8 cellular contexts compared by ENCODE assay signal in genomic region chr6:37819177-37819801, GRCh38. TPM values are rescaled to one million over a fixed set of nuclear protein-coding genes. Genes with fewer than 3 reads are reported as not detected.
A peak's percentile ranks its signal among the peaks of the same experiment; 100 is the strongest.
DNase-seq lines count a peak whose midpoint lies in the region; ATAC-seq and TF ChIP-seq lines count a peak whose summit lies in the region.

TSS of gene ZFAND3 (plus strand) at chr6:37819727. CDS start at chr6:37819946, 219 bp downstream.

- peak; percentile 78 for ATAC-seq in GM21576 (IDR thresholded peaks at IDR 0.05; ENCODE audit: unreplicated experiment)

- H3K4me3 ChIP-seq in epithelial cell of esophagus (ENCODE audit: low read length) (peak within 1 kb of the TSS; percentile 92), mononuclear cell (ENCODE audit: low read length) (peak within 1 kb of the TSS; percentile 91)

- no peaks in the 10 kb centered on the region for H3K9me3 ChIP-seq in mononuclear cell (ENCODE audit: low read depth, low read length)

- H3K4me1 ChIP-seq in mononuclear cell (ENCODE audit: insufficient read depth, low read length) = peaks cover 42% of the 10 kb centered on the region

- no peak for TF ChIP-seq CTCF in epithelial cell of esophagus (IDR thresholded peaks at IDR 0.05; ENCODE audit: insufficient read depth, low read depth, low read length, missing control alignments)

- DNase-seq in DMS 273 treated with DMSO at 0.1 percent for 48 hours (lab: John Stamatoyannopoulos, UW) (peak; percentile 93), OCI-M1 (lab: John Stamatoyannopoulos, UW) (peak; percentile 99), activated T-cell treated with anti-CD3 and anti-CD28 coated beads for 4 hours (peak; percentile 80), epithelial cell of esophagus (ENCODE audit: low read depth) (peak; percentile 97)
- DNase-seq in stimulated activated CD8-positive, alpha-beta memory T cell treated with anti-CD3 and anti-CD28 coated beads, Interleukin-2, amount 100 ng/mL, for 48 hours (ENCODE audit: low read depth in 2 of 2) = peak; percentile 92 to 94

- no peaks in the 10 kb centered on the region for H3K27me3 Mint-ChIP-seq in IgD-negative memory B cell

- peaks cover 32 to 39% (median 34%) of the 10 kb centered on the region in 3 donors for H3K4me1 Mint-ChIP-seq in IgD-negative memory B cell

- H3K4me3 Mint-ChIP-seq in IgD-negative memory B cell = peak within 1 kb of the TSS; percentile 95 to 99 (median 98)

- no peaks in the 10 kb centered on the region for H3K27me3 ChIP-seq in mononuclear cell (ENCODE audit: insufficient read depth, low read length)

- H3K9me3 Mint-ChIP-seq in IgD-negative memory B cell = no peaks in the 10 kb centered on the region

- H3K27ac Mint-ChIP-seq in IgD-negative memory B cell = peak within 1 kb of the TSS; percentile 98 to 100 (median 99)

- H3K36me3 Mint-ChIP-seq in IgD-negative memory B cell = peaks cover 2% of the 10 kb centered on the region

RNA-seq across cellular contexts. Expression of gene ZFAND3, which starts in this region (rescaled TPM):
- 6.4 TPM for polyA plus RNA-seq in IgD-negative memory B cell
- total RNA-seq in mononuclear cell = 25.6 TPM

Comparison
In these comparisons a context has a peak if more than half of its experiments do, and no peak if none do; other contexts are left out.
1. Peak in every context shown above with its lines: DNase-seq, ATAC-seq and H3K4me3 ChIP-seq.